ENCODE assay signal across 10 cellular contexts in the genomic region with DNA sequence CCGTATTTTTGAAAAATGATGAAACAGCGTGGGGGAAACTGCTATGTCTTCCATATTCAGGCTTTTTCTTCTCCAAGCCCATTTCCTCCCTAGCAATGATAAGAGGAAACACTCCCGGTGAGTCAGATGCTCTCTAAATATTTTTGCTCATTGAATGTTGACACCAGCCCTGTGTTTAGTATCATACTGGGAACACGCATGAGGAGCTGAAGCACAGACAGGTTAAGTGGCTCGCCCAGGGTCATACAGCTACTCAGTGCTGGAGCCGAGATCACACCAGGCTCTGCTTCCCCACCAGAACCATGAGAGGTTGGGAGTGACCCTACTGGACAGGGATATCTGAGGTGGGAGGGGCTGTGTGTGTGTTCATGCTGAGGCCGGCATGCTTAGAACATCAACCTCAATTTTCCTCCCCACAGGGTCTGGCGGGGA. TPM values are rescaled to one million over a fixed set of nuclear protein-coding genes. Genes with fewer than 3 reads are reported as not detected.
A peak's percentile ranks its signal among the peaks of the same experiment; 100 is the strongest.
DNase-seq lines count a peak whose midpoint lies in the region; ATAC-seq, FAIRE-seq and TF ChIP-seq lines count a peak whose summit lies in the region.
"Had no signal": no experiment of that assay in that cellular context is flagged by ENCODE, and none has a peak within 500 bp of the region (broad histone marks: within the 10 kb centered on the region; RNA-seq: fewer than 3 reads in every experiment).

No MANE protein-coding gene starts in this region.

- FAIRE-seq in HepG2 (lab: Jason Lieb, UNC) = no peak
- FAIRE-seq: frontal cortex had no signal

- H2BK12ac ChIP-seq in H9 (ENCODE audit: insufficient read length, low read depth, low read length) = no peak overlapping the region

- H3K4me3 ChIP-seq in HepG2 (replicated peaks in 1 of 3; ENCODE audit: insufficient read depth in 1 of 3, low read depth in 2 of 3, low read length in 3 of 3) (no peak overlapping the region), BE2C (ENCODE audit: low read depth, low read length) (no peak overlapping the region)

- POLR2A ChIA-PET in HepG2 (lab: Yijun Ruan, JAX) = interaction anchor here (0.7 to 1.4 kb wide), 6 partner anchors 10 to 113 kb away, joined by 3 to 6 read pairs (median 4); no protein-coding TSS in a partner anchor

- H3K56ac ChIP-seq in H9 (ENCODE audit: insufficient read length, low read depth, low read length) = no peak overlapping the region

- H4K91ac ChIP-seq in H9 (ENCODE audit: insufficient read length, low read depth, low read length) = no peak overlapping the region

- H3K36me3 Mint-ChIP-seq in HFFc6 (ENCODE audit: low read depth) = 0 out of 2 replicates have a peak, but pooled peaks cover 3% of the 10 kb centered on the region
- H3K36me3 Mint-ChIP-seq in activated T-helper 17 cell treated with anti-CD3 and anti-CD28 coated beads, Interleukin-2, amount 50 U/mL, for 72 hours (ENCODE audit: low read depth) = peaks cover 24% of the 10 kb centered on the region
- no peaks in the 10 kb centered on the region for H3K36me3 Mint-ChIP-seq in H9 (ENCODE audit: insufficient read depth in 1 of 3, low read depth in 3 of 3)

- CTCF ChIA-PET in HepG2 (lab: Yijun Ruan, JAX; ENCODE audit: low intra/inter-chr PET ratio, low total read pairs) = interaction anchor here (1.3 to 17.5 kb wide), 6 partner anchors 9 to 132 kb away, joined by 6 to 571 read pairs (median 11); a partner anchor contains a TSS

- H3K4me1 Mint-ChIP-seq in HFFc6 (ENCODE audit: low read depth) (peaks cover 23% of the 10 kb centered on the region), H9 (peaks cover 7 to 9% of the 10 kb centered on the region in 2 experiments; a peak in 2 of 4 replicates)
- H3K4me1 Mint-ChIP-seq in activated T-helper 17 cell treated with anti-CD3 and anti-CD28 coated beads, Interleukin-2, amount 50 U/mL, for 72 hours = peaks cover 23% of the 10 kb centered on the region

- H3T11ph ChIP-seq in H9 (ENCODE audit: low read length) = no peak overlapping the region

- H3K14ac ChIP-seq in H9 (ENCODE audit: insufficient read depth, low read length) = no peak overlapping the region

- intact Hi-C loops in HepG2 (cut with micrococcal nuclease; ENCODE audit: unreplicated experiment) = loop anchor here (1.0 to 5.0 kb wide), 6 partner anchors 10 to 147 kb away; a partner anchor contains a TSS

- peak; percentile 28 for ATAC-seq in activated T-helper 17 cell treated with anti-CD3 and anti-CD28 coated beads, Interleukin-2, amount 50 U/mL, for 72 hours (replicated peaks)
- ATAC-seq in HepG2 = peak; percentile 51
- no peak for ATAC-seq in GM18520 (IDR thresholded peaks at IDR 0.05; ENCODE audit: unreplicated experiment)

- WGBS in HepG2 (ENCODE audit: low lambda C conversion rate) = 47% methylated on average over 6 of the region's 8 CpGs
- no CpG with 5 or more reads among the region's 8 CpGs for WGBS in H9 (ENCODE audit: extremely low coverage, insufficient read length, low lambda C conversion rate)

- no peak for TF ChIP-seq POLR2A in HepG2 (IDR thresholded peaks at IDR 0.05; ENCODE audit: insufficient read depth in 1 of 2, low read depth in 2 of 2, low read length in 2 of 2)

- H2BK120ac ChIP-seq in H9 (ENCODE audit: low read depth, low read length, poor library complexity, severe bottlenecking) = no peak overlapping the region

- no peak overlapping the region for H4K8ac ChIP-seq in H9 (replicated peaks; ENCODE audit: insufficient read length, low read depth, low read length)

- H3K9me3 ChIP-seq in HepG2 (ENCODE audit: low read length) = no peaks in the 10 kb centered on the region
- no peaks in the 10 kb centered on the region for H3K9me3 ChIP-seq in H9 (ENCODE audit: control insufficient read depth, low read depth, low read length)
- H3K9me3 ChIP-seq in BE2C = no peaks in the 10 kb centered on the region

- H2BK20ac ChIP-seq in H9 (ENCODE audit: low read depth, low read length, poor library complexity, severe bottlenecking) = no peak overlapping the region

- H3K27me3 Mint-ChIP-seq in HFFc6 (ENCODE audit: insufficient read depth) (peaks cover 10% of the 10 kb centered on the region), H9 (ENCODE audit: low read depth) (peaks cover 56% of the 10 kb centered on the region)
- no peaks in the 10 kb centered on the region for H3K27me3 Mint-ChIP-seq in activated T-helper 17 cell treated with anti-CD3 and anti-CD28 coated beads, Interleukin-2, amount 50 U/mL, for 72 hours

- H3K27ac Mint-ChIP-seq in HFFc6 (peak overlapping the region; percentile 85), H9 (no peak overlapping the region; a peak in 1 of 7 replicates)
- H3K27ac Mint-ChIP-seq in activated T-helper 17 cell treated with anti-CD3 and anti-CD28 coated beads, Interleukin-2, amount 50 U/mL, for 72 hours = peak overlapping the region; percentile 95
- H3K27ac Mint-ChIP-seq: activated B cell treated with CpG ODN at 0.5 μM for 24 hours had no signal

- no peak overlapping the region for H3K4ac ChIP-seq in H9 (ENCODE audit: low read depth, low read length)

- H3K36me3 ChIP-seq in HepG2 (replicated peaks in 1 of 2; ENCODE audit: control insufficient read depth in 1 of 2, insufficient read depth in 2 of 2, low read length in 2 of 2) = no peaks in the 10 kb centered on the region
- no peaks in the 10 kb centered on the region for H3K36me3 ChIP-seq in BE2C

- H4K20me1 ChIP-seq in HepG2 (ENCODE audit: insufficient read depth, low read length) (no peaks in the 10 kb centered on the region), H9 (ENCODE audit: control insufficient read depth, insufficient read depth, insufficient read length) (no peaks in the 10 kb centered on the region)

- H3K4me2 ChIP-seq in HepG2 (ENCODE audit: low read depth, low read length) (peak overlapping the region; percentile 33; the same call in 1 of the 2 replicates), H9 (ENCODE audit: insufficient read depth, insufficient read length, low read length) (no peak overlapping the region)

- no peak overlapping the region for H2BK15ac ChIP-seq in H9 (ENCODE audit: low read depth, low read length)

- H3K27me3 ChIP-seq in HepG2 (ENCODE audit: control insufficient read depth in 1 of 2, insufficient read depth in 2 of 2, low read length in 2 of 2) = no peaks in the 10 kb centered on the region; a peak in 1 of 5 replicates
- H3K27me3 ChIP-seq in H9 (ENCODE audit: insufficient read depth, low read length) = no peaks in the 10 kb centered on the region
- no peaks in the 10 kb centered on the region for H3K27me3 ChIP-seq in BE2C

- H3K4me1 ChIP-seq in HepG2 (ENCODE audit: insufficient read depth, low read length) = peaks cover 9% of the 10 kb centered on the region; the same call in 1 of the 2 replicates
- no peaks in the 10 kb centered on the region for H3K4me1 ChIP-seq in H9 (ENCODE audit: insufficient read depth, low read length)
- H3K4me1 ChIP-seq in BE2C = no peaks in the 10 kb centered on the region

- H4K5ac ChIP-seq in H9 (ENCODE audit: insufficient read length, low read depth, low read length) = no peak overlapping the region

- in situ Hi-C loops in HepG2 (cut with HindIII; ENCODE audit: extremely low pct_ligation_motif_present, low pct_unique_long_range_greater_than_20kb) = no loop called here

- H3K79me1 ChIP-seq in H9 (ENCODE audit: insufficient read depth, low read depth, low read length, poor library complexity, severe bottlenecking) = no peaks in the 10 kb centered on the region

- H3K4me3 Mint-ChIP-seq in HFFc6 = peak overlapping the region; percentile 70
- peak overlapping the region; percentile 83 for H3K4me3 Mint-ChIP-seq in activated T-helper 17 cell treated with anti-CD3 and anti-CD28 coated beads, Interleukin-2, amount 50 U/mL, for 72 hours
- H3K4me3 Mint-ChIP-seq in H9 = no peak overlapping the region
- H3K4me3 Mint-ChIP-seq: activated B cell treated with CpG ODN at 0.5 μM for 24 hours had no signal

- H3K23me2 ChIP-seq in H9 (ENCODE audit: insufficient read length, low read depth, low read length, poor library complexity, severe bottlenecking) = no peaks in the 10 kb centered on the region

- TF ChIP-seq EP300 in HepG2 (IDR thresholded peaks at IDR 0.05; ENCODE audit: low read depth in 2 of 2, low read length in 2 of 2) = no peak
- no peak for TF ChIP-seq EP300 in HepG2 (CRISPR knock-in tag; IDR thresholded peaks at IDR 0.05; ENCODE audit: borderline replicate concordance)

- no peak for TF ChIP-seq RAD21 in HepG2 (CRISPR knock-in tag; IDR thresholded peaks at IDR 0.05)

- H2AFZ ChIP-seq in HepG2 (ENCODE audit: low read length) (no peak overlapping the region), H9 (ENCODE audit: low read length) (no peak overlapping the region)

- no TSS peak for BruUV-seq in HepG2 (replicated peaks; lab: Mats Ljungman, UMichigan)

- no peak overlapping the region for H2BK5ac ChIP-seq in H9 (ENCODE audit: insufficient read length, low read length)

- H3K9me3 Mint-ChIP-seq in HFFc6 (no peaks in the 10 kb centered on the region), H9 (peaks cover 7 to 8% of the 10 kb centered on the region in 2 experiments; a peak in 4 of 5 replicates)
- peaks cover 3% of the 10 kb centered on the region for H3K9me3 Mint-ChIP-seq in activated T-helper 17 cell treated with anti-CD3 and anti-CD28 coated beads, Interleukin-2, amount 50 U/mL, for 72 hours

- no peaks in the 10 kb centered on the region for H3K79me2 ChIP-seq in HepG2 (ENCODE audit: insufficient read depth, low read length)
- H3K79me2 ChIP-seq in H9 (ENCODE audit: insufficient read depth, low read length) = no peaks in the 10 kb centered on the region

- TF ChIP-seq CTCF in HFFc6 (IDR thresholded peaks at IDR 0.05) = no peak
- no peak for TF ChIP-seq CTCF in HepG2 (CRISPR knock-in tag; IDR thresholded peaks at IDR 0.05)
- TF ChIP-seq CTCF in H9 (conservative IDR thresholded peaks at IDR 0.05) = no peak
- no peak for TF ChIP-seq CTCF in BE2C (IDR thresholded peaks at IDR 0.05; ENCODE audit: low read depth, low read length)

- no peak overlapping the region for H3K9ac ChIP-seq in HepG2 (ENCODE audit: insufficient read depth, low read depth, low read length)
- no peak overlapping the region for H3K9ac ChIP-seq in H9 (ENCODE audit: extremely low read depth, insufficient read length, low read length)

- DNase-seq in AG20443 (ENCODE audit: low spot score) (peak; percentile 66), HFFc6 (peak; percentile 67), HepG2 (ENCODE audit: low spot score) (peak; percentile 42), H9 (no peak), medulla oblongata (ENCODE audit: extremely low spot score) (no peak), BE2C (no peak)
- DNase-seq: activated B cell treated with CpG ODN at 0.5 μM for 24 hours had no signal

- H3K23ac ChIP-seq in H9 (ENCODE audit: insufficient read length, low read depth, low read length) = no peak overlapping the region

- no peak overlapping the region for H3K18ac ChIP-seq in H9 (ENCODE audit: insufficient read length, low read depth, low read length)

- H3K27ac ChIP-seq in HepG2 (ENCODE audit: extremely low read length, insufficient read depth, low read length) (no peak overlapping the region), H9 (ENCODE audit: insufficient read length, low read depth, low read length) (no peak overlapping the region)

- no peak overlapping the region for H2AK5ac ChIP-seq in H9 (ENCODE audit: insufficient read length, low read length)

RNA-seq across cellular contexts. Expression of a gene that starts 37.8 kb away (rescaled TPM):
- total RNA-seq in HFFc6 (2021; fragmentation: NEBNext Ultra II Directional; extraction: Animal tissue kit (Norgen Biotek cat#: 25700)) = 1 to 10 TPM in 1 of 6 experiments, under 1 TPM in 5; 0.18 to 1.4 (median 0.50) TPM
- total RNA-seq in activated T-helper 17 cell treated with anti-CD3 and anti-CD28 coated beads, Interleukin-2, amount 50 U/mL, for 72 hours = 10 to 100 TPM; 10.7 to 34.3 TPM
- total RNA-seq in HepG2 (2016; rRNA removed; fragmentation: Illumina TruSeq; extraction: Trizol) (2.8 and 5.9 TPM in 2 replicates), H9 (2021) (0.57 and 1.1 TPM in 2 replicates)
- total RNA-seq in HepG2 (2016; cell fraction: cytosol; rRNA removed; fragmentation: Illumina TruSeq; extraction: Trizol; ENCODE audit: low read depth) = 1.1 and 2.0 TPM in 2 replicates
- 2.8 and 5.0 TPM in 2 replicates for total RNA-seq in HepG2 (2016; cell fraction: insoluble cytoplasmic fraction; rRNA removed; fragmentation: Illumina TruSeq; extraction: Trizol)
- 3.1 and 3.2 TPM in 2 replicates for total RNA-seq in HepG2 (2016; cell fraction: membrane; rRNA removed; fragmentation: Illumina TruSeq; extraction: Trizol)
- 7.2 and 8.0 TPM in 2 replicates for total RNA-seq in HepG2 (2016; cell fraction: nucleus; rRNA removed; fragmentation: Illumina TruSeq; extraction: Trizol)
- 2.7 and 3.3 TPM in 2 replicates for polyA plus RNA-seq in HepG2 (2011; rRNA removed)
- 1.8 and 2.1 TPM in 2 replicates for polyA plus RNA-seq in HepG2 (2011; cell fraction: cytosol; rRNA removed)
- 5.0 and 7.4 TPM in 2 replicates for polyA plus RNA-seq in HepG2 (2011; cell fraction: nucleus; rRNA removed)
- polyA plus RNA-seq in HepG2 (2012) = 2.3 and 3.3 TPM in 2 replicates
- 0.83 and 1.3 TPM in 2 replicates for polyA plus RNA-seq in HepG2 (2016; cell fraction: cytosol; fragmentation: Illumina TruSeq; extraction: Trizol; ENCODE audit: low read depth)
- polyA plus RNA-seq in HepG2 (2016; cell fraction: insoluble cytoplasmic fraction; fragmentation: Illumina TruSeq; extraction: Trizol; ENCODE audit: low read depth) = 2.4 and 5.1 TPM in 2 replicates
- polyA plus RNA-seq in HepG2 (2016; cell fraction: membrane; fragmentation: Illumina TruSeq; extraction: Trizol; ENCODE audit: low read depth) = 2.8 and 3.2 TPM in 2 replicates
- 14.1 and 15.0 TPM in 2 replicates for polyA plus RNA-seq in HepG2 (2016; cell fraction: nucleus; fragmentation: Illumina TruSeq; extraction: Trizol; ENCODE audit: insufficient read depth, low read depth)
- polyA minus RNA-seq in HepG2 (2011; rRNA and poly(A)+ RNA removed; ENCODE audit: low replicate concordance) = 4.0 and 29.5 TPM in 2 replicates
- polyA minus RNA-seq in HepG2 (2011; cell fraction: cytosol; rRNA and poly(A)+ RNA removed) = 1.8 and 1.9 TPM in 2 replicates
- polyA minus RNA-seq in HepG2 (2011; cell fraction: nucleus; rRNA and poly(A)+ RNA removed) = 2.4 and 2.8 TPM in 2 replicates
- polyA plus RNA-seq in BE2C (2012; ENCODE audit: insufficient read depth, insufficient read length, low read depth) = 2.7 TPM

RNA-seq across cellular contexts. Expression of a gene that starts 48.2 kb away (rescaled TPM):
- total RNA-seq in HFFc6 (2021; fragmentation: NEBNext Ultra II Directional; extraction: Animal tissue kit (Norgen Biotek cat#: 25700)) = not detected
- 10 to 100 TPM; 13.7 to 36.9 TPM for total RNA-seq in activated T-helper 17 cell treated with anti-CD3 and anti-CD28 coated beads, Interleukin-2, amount 50 U/mL, for 72 hours
- not detected in 2 replicates for total RNA-seq in HepG2 (2016; rRNA removed; fragmentation: Illumina TruSeq; extraction: Trizol)
- total RNA-seq in HepG2 (2016; cell fraction: cytosol; rRNA removed; fragmentation: Illumina TruSeq; extraction: Trizol; ENCODE audit: low read depth) = not detected in 2 replicates
- total RNA-seq in HepG2 (2016; cell fraction: insoluble cytoplasmic fraction; rRNA removed; fragmentation: Illumina TruSeq; extraction: Trizol) = not detected in 2 replicates
- not detected in 2 replicates for total RNA-seq in HepG2 (2016; cell fraction: membrane; rRNA removed; fragmentation: Illumina TruSeq; extraction: Trizol)
- not detected in 2 replicates for total RNA-seq in HepG2 (2016; cell fraction: nucleus; rRNA removed; fragmentation: Illumina TruSeq; extraction: Trizol)
- polyA plus RNA-seq in HepG2 (2011; rRNA removed) = 0.01 TPM in 1 of 2 replicates, not detected in the other
- 0.03 TPM in 1 of 2 replicates, not detected in the other for polyA plus RNA-seq in HepG2 (2011; cell fraction: cytosol; rRNA removed)
- 0.06 TPM in 1 of 2 replicates, not detected in the other for polyA plus RNA-seq in HepG2 (2011; cell fraction: nucleus; rRNA removed)
- 0.27 and 0.35 TPM in 2 replicates for polyA plus RNA-seq in HepG2 (2012)
- not detected in 2 replicates for polyA plus RNA-seq in HepG2 (2016; cell fraction: cytosol; fragmentation: Illumina TruSeq; extraction: Trizol; ENCODE audit: low read depth)
- polyA plus RNA-seq in HepG2 (2016; cell fraction: insoluble cytoplasmic fraction; fragmentation: Illumina TruSeq; extraction: Trizol; ENCODE audit: low read depth) = not detected in 2 replicates
- not detected in 2 replicates for polyA plus RNA-seq in HepG2 (2016; cell fraction: membrane; fragmentation: Illumina TruSeq; extraction: Trizol; ENCODE audit: low read depth)
- not detected in 2 replicates for polyA plus RNA-seq in HepG2 (2016; cell fraction: nucleus; fragmentation: Illumina TruSeq; extraction: Trizol; ENCODE audit: insufficient read depth, low read depth)
- 0.12 TPM in 1 of 2 replicates, not detected in the other for polyA minus RNA-seq in HepG2 (2011; rRNA and poly(A)+ RNA removed; ENCODE audit: low replicate concordance)
- not detected in 2 replicates for polyA minus RNA-seq in HepG2 (2011; cell fraction: cytosol; rRNA and poly(A)+ RNA removed)
- polyA minus RNA-seq in HepG2 (2011; cell fraction: nucleus; rRNA and poly(A)+ RNA removed) = not detected in 2 replicates
- 11.7 and 12.1 TPM in 2 replicates for total RNA-seq in H9 (2021)
- polyA plus RNA-seq in BE2C (2012; ENCODE audit: insufficient read depth, insufficient read length, low read depth) = 0.09 TPM

RNA-seq across cellular contexts. Expression of a gene that starts 54.3 kb away (rescaled TPM):
- 1 to 10 TPM; 3.6 to 4.6 (median 4.1) TPM for total RNA-seq in HFFc6 (2021; fragmentation: NEBNext Ultra II Directional; extraction: Animal tissue kit (Norgen Biotek cat#: 25700))
- total RNA-seq in activated T-helper 17 cell treated with anti-CD3 and anti-CD28 coated beads, Interleukin-2, amount 50 U/mL, for 72 hours = 10 to 100 TPM; 16.7 to 21.2 TPM
- 0.91 and 2.1 TPM in 2 replicates for total RNA-seq in HepG2 (2016; rRNA removed; fragmentation: Illumina TruSeq; extraction: Trizol)
- total RNA-seq in HepG2 (2016; cell fraction: cytosol; rRNA removed; fragmentation: Illumina TruSeq; extraction: Trizol; ENCODE audit: low read depth) = 0.71 TPM in 2 replicates
- 1.1 and 2.8 TPM in 2 replicates for total RNA-seq in HepG2 (2016; cell fraction: insoluble cytoplasmic fraction; rRNA removed; fragmentation: Illumina TruSeq; extraction: Trizol)
- total RNA-seq in HepG2 (2016; cell fraction: membrane; rRNA removed; fragmentation: Illumina TruSeq; extraction: Trizol) = 1.1 and 1.3 TPM in 2 replicates
- 0.41 and 1.0 TPM in 2 replicates for total RNA-seq in HepG2 (2016; cell fraction: nucleus; rRNA removed; fragmentation: Illumina TruSeq; extraction: Trizol)
- polyA plus RNA-seq in HepG2 (2011; rRNA removed) = 2.7 and 2.8 TPM in 2 replicates
- polyA plus RNA-seq in HepG2 (2011; cell fraction: cytosol; rRNA removed) = 2.3 and 3.2 TPM in 2 replicates
- 2.6 and 2.8 TPM in 2 replicates for polyA plus RNA-seq in HepG2 (2011; cell fraction: nucleus; rRNA removed)
- 0.34 and 1.0 TPM in 2 replicates for polyA plus RNA-seq in HepG2 (2012)
- polyA plus RNA-seq in HepG2 (2016; cell fraction: cytosol; fragmentation: Illumina TruSeq; extraction: Trizol; ENCODE audit: low read depth) = 0.34 and 0.49 TPM in 2 replicates
- 1.2 TPM in 2 replicates for polyA plus RNA-seq in HepG2 (2016; cell fraction: insoluble cytoplasmic fraction; fragmentation: Illumina TruSeq; extraction: Trizol; ENCODE audit: low read depth)
- polyA plus RNA-seq in HepG2 (2016; cell fraction: membrane; fragmentation: Illumina TruSeq; extraction: Trizol; ENCODE audit: low read depth) = 0.51 and 0.64 TPM in 2 replicates
- 1.7 and 2.5 TPM in 2 replicates for polyA plus RNA-seq in HepG2 (2016; cell fraction: nucleus; fragmentation: Illumina TruSeq; extraction: Trizol; ENCODE audit: insufficient read depth, low read depth)
- 2.1 and 2.5 TPM in 2 replicates for polyA minus RNA-seq in HepG2 (2011; rRNA and poly(A)+ RNA removed; ENCODE audit: low replicate concordance)
- 0.69 and 1.1 TPM in 2 replicates for polyA minus RNA-seq in HepG2 (2011; cell fraction: cytosol; rRNA and poly(A)+ RNA removed)
- polyA minus RNA-seq in HepG2 (2011; cell fraction: nucleus; rRNA and poly(A)+ RNA removed) = 0.87 and 1.0 TPM in 2 replicates
- total RNA-seq in H9 (2021) = 6.6 and 8.2 TPM in 2 replicates
- 12.8 TPM for polyA plus RNA-seq in BE2C (2012; ENCODE audit: insufficient read depth, insufficient read length, low read depth)

Comparison
In these comparisons a context has a peak if more than half of its experiments do, and no peak if none do; other contexts are left out.
1. DNase-seq: peak in AG20443 (single experiment), HFFc6 (single experiment) and HepG2 (single experiment); none in H9 (single experiment), medulla oblongata (single experiment) and BE2C (single experiment).
2. H3K27ac Mint-ChIP-seq: peak in HFFc6 (single experiment) and activated T-helper 17 cell treated with anti-CD3 and anti-CD28 coated beads, Interleukin-2, amount 50 U/mL, for 72 hours (single experiment); none in H9 (0 of 3).
3. H3K4me3 Mint-ChIP-seq: peak in HFFc6 (single experiment) and activated T-helper 17 cell treated with anti-CD3 and anti-CD28 coated beads, Interleukin-2, amount 50 U/mL, for 72 hours (single experiment); none in H9 (0 of 2).
4. RNA of a gene that starts 48.2 kb away (total RNA-seq): 13.7 to 36.9 TPM in activated T-helper 17 cell treated with anti-CD3 and anti-CD28 coated beads, Interleukin-2, amount 50 U/mL, for 72 hours and 11.7 to 12.1 TPM in H9; not detected in HFFc6 and not detected in HepG2; every median in the first group is over 10 times any median in the second.